In genomic region chr2:91895091-91895490, GRCh38 we compare ENCODE assay signal across 8 cellular contexts.
DNase-seq lines count a peak whose midpoint lies in the region; TF ChIP-seq lines count a peak whose summit lies in the region.
"Not testable (repeated sequence)": the region's sequence is repeated elsewhere in the genome, so short reads cannot be mapped to it uniquely, and the experiment has no call there.

No MANE protein-coding gene starts in this region.

- H3F3A ChIP-seq in DOHH2 (ENCODE audit: control insufficient read depth, insufficient read depth); OCI-LY1 (ENCODE audit: insufficient read depth, low read length): not testable (repeated sequence)

- H2AFZ ChIP-seq in OCI-LY1 (ENCODE audit: low read length); osteoblast (ENCODE audit: low read length): not testable (repeated sequence)

- H3K27me3 ChIP-seq in AG04450 (ENCODE audit: control insufficient read depth, insufficient read depth, low read length); DOHH2 (ENCODE audit: control insufficient read depth, low read length); OCI-LY1 (ENCODE audit: insufficient read depth, low read length); endodermal cell (ENCODE audit: control insufficient read depth, insufficient read depth, low read length, poor library complexity, severe bottlenecking); osteoblast (ENCODE audit: insufficient read depth, low read length): not testable (repeated sequence)
- peaks cover 22% of the 10 kb centered on the region for H3K27me3 ChIP-seq in left ventricle myocardium inferior (ENCODE audit: low read depth)

- TF ChIP-seq CTCF in AG04450 (IDR thresholded peaks at IDR 0.05; ENCODE audit: low read depth, low read length) (0 out of 2 replicates have a peak, but pooled peaks have one; percentile 28), DOHH2 (IDR thresholded peaks at IDR 0.05; ENCODE audit: low read depth, low read length, poor library complexity, severe bottlenecking) (peak; percentile 15), HFF-Myc (IDR thresholded peaks at IDR 0.05; ENCODE audit: low read depth, low read length, missing control alignments) (peak; percentile 13), OCI-LY1 (IDR thresholded peaks at IDR 0.05; ENCODE audit: low read length) (peak; percentile 32; the same call in 1 of the 2 replicates), WI38 (IDR thresholded peaks at IDR 0.05; ENCODE audit: low read depth, low read length) (0 out of 2 replicates have a peak, but pooled peaks have one; percentile 6), endodermal cell (conservative IDR thresholded peaks at IDR 0.05) (peak; percentile 55), left ventricle myocardium inferior (IDR thresholded peaks at IDR 0.05; ENCODE audit: borderline replicate concordance) (peak; percentile 48), osteoblast (IDR thresholded peaks at IDR 0.05; ENCODE audit: extremely low read depth, low read depth, low read length) (peak; percentile 33)

- not testable (repeated sequence) for H3K9me2 ChIP-seq in DOHH2 (replicated peaks; ENCODE audit: control insufficient read depth, low read length); OCI-LY1 (ENCODE audit: low read depth, low read length)

- not testable (repeated sequence) for H3K4me1 ChIP-seq in DOHH2 (ENCODE audit: control insufficient read depth, low read length); OCI-LY1 (ENCODE audit: insufficient read depth, low read length, severe bottlenecking); endodermal cell (ENCODE audit: control insufficient read depth, insufficient read depth, low read length); left ventricle myocardium inferior; osteoblast (ENCODE audit: insufficient read depth, low read length)

- CTCF ChIA-PET in AG04450 (lab: Charles Lee), result not testable (repeated sequence)

- WGBS in endodermal cell (ENCODE audit: insufficient coverage in 1 of 2, insufficient read length in 1 of 2), 2 experiments, result 58 to 75% methylated on average over 1 to 2 of the region's 5 CpGs

- not testable (repeated sequence) for H4K20me1 ChIP-seq in DOHH2 (ENCODE audit: control insufficient read depth, insufficient read depth, low read depth, low read length); OCI-LY1 (ENCODE audit: insufficient read depth, low read length); osteoblast (ENCODE audit: insufficient read depth, low read length)

- not testable (repeated sequence) for H3K4me2 ChIP-seq in DOHH2 (ENCODE audit: low read length); OCI-LY1 (ENCODE audit: low read length); osteoblast (ENCODE audit: insufficient read depth, low read length)

- H3K9ac ChIP-seq in OCI-LY1 (ENCODE audit: low read length); endodermal cell (ENCODE audit: extremely low read depth, low read length, poor library complexity, severe bottlenecking): not testable (repeated sequence)

- H3K9me3 Mint-ChIP-seq in endodermal cell, result peaks cover 48% of the 10 kb centered on the region

- intact Hi-C loops in left ventricle myocardium inferior (cut with micrococcal nuclease), result not testable (repeated sequence)

- POLR2A ChIA-PET in AG04450 (lab: Yijun Ruan, JAX), result not testable (repeated sequence)

- H3K4me3 ChIP-seq in AG04450 (ENCODE audit: low read depth, low read length); DOHH2 (ENCODE audit: low read length); HFF-Myc (replicated peaks; ENCODE audit: low read depth, low read length); OCI-LY1 (ENCODE audit: low read depth, low read length, poor library complexity, severe bottlenecking); WI38 (ENCODE audit: low read depth, low read length); endodermal cell (ENCODE audit: low read length); left ventricle myocardium inferior; osteoblast (ENCODE audit: insufficient read depth, low read length): not testable (repeated sequence)

- H3K79me2 ChIP-seq in DOHH2 (ENCODE audit: control insufficient read depth, low read length); OCI-LY1 (ENCODE audit: insufficient read depth, low read length); osteoblast (ENCODE audit: insufficient read depth, low read length): not testable (repeated sequence)

- H3K27me3 Mint-ChIP-seq in endodermal cell (ENCODE audit: insufficient read depth), result not testable (repeated sequence)

- H3K27ac ChIP-seq in AG04450 (ENCODE audit: low read depth, low read length); DOHH2 (ENCODE audit: low read depth, low read length); OCI-LY1 (ENCODE audit: low read depth, low read length, poor library complexity, severe bottlenecking); endodermal cell (ENCODE audit: low read depth, low read length); left ventricle myocardium inferior (replicated peaks); osteoblast (ENCODE audit: low read depth, low read length): not testable (repeated sequence)

- not testable (repeated sequence) for H3K36me3 Mint-ChIP-seq in endodermal cell (ENCODE audit: low read depth)

- DNase-seq in AG04450 (ENCODE audit: low read depth, low spot score); HFF-Myc (ENCODE audit: extremely low read depth, low read depth); endodermal cell; left ventricle myocardium inferior; osteoblast (ENCODE audit: insufficient read length, low spot score, missing footprints): not testable (repeated sequence)

- H3K36me3 ChIP-seq in DOHH2 (ENCODE audit: control insufficient read depth, low read length); OCI-LY1 (ENCODE audit: insufficient read depth, low read length); endodermal cell (ENCODE audit: control insufficient read depth, insufficient read depth, low read length); left ventricle myocardium inferior; osteoblast (ENCODE audit: insufficient read depth, low read length): not testable (repeated sequence)

- not testable (repeated sequence) for H3K4me1 Mint-ChIP-seq in endodermal cell

- H3K27ac Mint-ChIP-seq in endodermal cell, result not testable (repeated sequence)

- not testable (repeated sequence) for H3K9me3 ChIP-seq in AG04450 (ENCODE audit: control insufficient read depth, insufficient read depth, low read length); DOHH2 (ENCODE audit: control insufficient read depth, insufficient read depth, low read length); OCI-LY1 (ENCODE audit: low read length); endodermal cell (ENCODE audit: control insufficient read depth, low read length); left ventricle myocardium inferior (replicated peaks); osteoblast (ENCODE audit: low read depth, low read length)

- H3K4me3 Mint-ChIP-seq in endodermal cell, result not testable (repeated sequence)
